In the genomic region with DNA sequence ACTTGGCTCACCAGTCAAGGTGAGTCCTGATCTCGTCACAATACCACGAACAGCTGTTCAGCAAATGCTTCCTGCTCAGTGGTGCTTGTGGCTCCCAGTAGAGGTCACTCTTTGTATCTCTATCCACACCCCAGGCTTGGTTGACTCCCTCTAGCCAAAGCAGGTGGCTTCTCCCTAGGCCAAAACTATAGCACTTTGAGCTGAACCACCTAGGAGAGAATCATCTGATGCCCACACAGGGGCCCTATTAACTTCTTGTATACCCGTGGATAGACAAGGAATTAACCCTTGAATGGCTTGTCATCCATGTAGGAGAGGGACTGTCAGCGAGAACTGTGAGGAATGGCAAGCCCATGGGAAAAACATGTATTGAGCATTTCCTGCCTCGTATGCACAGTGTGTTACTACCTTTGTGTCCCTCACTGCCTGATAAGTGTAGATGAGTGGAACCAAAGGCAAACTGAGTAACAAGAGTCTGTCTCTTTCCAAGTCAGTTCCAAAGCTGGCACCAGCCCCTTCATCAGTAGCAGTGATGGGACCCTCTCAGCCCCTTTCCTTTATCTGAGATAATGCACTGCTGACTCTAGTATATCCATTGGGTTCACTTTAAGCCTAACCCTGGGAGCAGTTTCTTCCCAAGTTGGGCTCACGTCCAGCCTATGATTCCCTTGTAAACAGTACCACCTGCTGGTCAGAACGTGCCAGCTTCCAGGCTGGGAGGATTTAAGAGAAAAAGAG, we compare ENCODE assay signal across 8 cellular contexts.
DNase-seq lines count a peak whose midpoint lies in the region; ATAC-seq, FAIRE-seq and TF ChIP-seq lines count a peak whose summit lies in the region.

No MANE protein-coding gene starts in this region.

- no peak overlapping the region for H3K4me3 ChIP-seq in choroid plexus epithelial cell (ENCODE audit: low read depth, low read length)

- FAIRE-seq in G401.6 (lab: Jason Lieb, UNC): peak; percentile 63

- peak; percentile 69 for DNase-seq in NCI-H2227 treated with DMSO at 0.1 percent for 48 hours (lab: John Stamatoyannopoulos, UW)
- peak; percentile 18 for DNase-seq in activated CD4-positive, CD25-positive, alpha-beta regulatory T cell treated with anti-CD3 and anti-CD28 coated beads, Interleukin-2, amount 50 U/mL, for 16 hours (ENCODE audit: low read depth, low spot score)
- peak; percentile 90 for DNase-seq in choroid plexus epithelial cell (ENCODE audit: low read depth)
- DNase-seq in left kidney (ENCODE audit: low read depth, low spot score): peak; percentile 91
- DNase-seq in stimulated activated CD4-positive, alpha-beta T cell treated with anti-CD3 and anti-CD28 coated beads, Interleukin-4, amount 100 ng/mL, for 24 hours: peak; percentile 56

- ATAC-seq in HG02885 (IDR thresholded peaks at IDR 0.05; ENCODE audit: poor library complexity, unreplicated experiment) (peak; percentile 75), GM18870 (IDR thresholded peaks at IDR 0.05; ENCODE audit: unreplicated experiment) (no peak)

- peak; percentile 92 for TF ChIP-seq CTCF in choroid plexus epithelial cell (conservative IDR thresholded peaks at IDR 0.05; ENCODE audit: low read depth, low read length)

Comparison
In these comparisons a context has a peak if more than half of its experiments do, and no peak if none do; other contexts are left out.
1. DNase-seq: peak in every context shown above with its lines; median percentile 91 in left kidney; 90 in choroid plexus epithelial cell; 69 in NCI-H2227 treated with DMSO at 0.1 percent for 48 hours; 56 in stimulated activated CD4-positive, alpha-beta T cell treated with anti-CD3 and anti-CD28 coated beads, Interleukin-4, amount 100 ng/mL, for 24 hours; 18 in activated CD4-positive, CD25-positive, alpha-beta regulatory T cell treated with anti-CD3 and anti-CD28 coated beads, Interleukin-2, amount 50 U/mL, for 16 hours.